In genomic region chr7:102474116-102474515, GRCh38 we compare ENCODE assay signal across 7 cellular contexts. TPM values are rescaled to one million over a fixed set of nuclear protein-coding genes. Genes with fewer than 3 reads are reported as not detected.
DNase-seq lines count a peak whose midpoint lies in the region; ATAC-seq and TF ChIP-seq lines count a peak whose summit lies in the region.
"Not testable (repeated sequence)": the region's sequence is repeated elsewhere in the genome, so short reads cannot be mapped to it uniquely, and the experiment has no call there.

No MANE protein-coding gene starts in this region.

- not testable (repeated sequence) for H3K4me1 ChIP-seq in adrenal gland (replicated peaks in 1 of 2); heart left ventricle; sigmoid colon; testis

- DNase-seq in WERI-Rb-1 = peak; percentile 2
- peak in 5 of 7 donors; percentile 0 to 39 (median 5) for DNase-seq in adrenal gland
- peak in 4 of 5 donors; percentile 4 to 22 (median 15) for DNase-seq in heart left ventricle
- DNase-seq in left lobe of liver (ENCODE audit: low spot score) = peak; percentile 40
- DNase-seq in natural killer cell treated with Interleukin-12 subunit alpha and Interleukin-12 subunit beta and Interleukin-15 and Interleukin-18, amount 100 ng/mL, for 72 hours (ENCODE audit: low spot score) = peak; percentile 44
- peak; percentile 12 for DNase-seq in sigmoid colon
- peak; percentile 6 for DNase-seq in testis

- H3K27ac ChIP-seq in WERI-Rb-1, adrenal gland, heart left ventricle, sigmoid colon, testis: not testable (repeated sequence)

- H3K27ac Mint-ChIP-seq in natural killer cell treated with Interleukin-12 subunit alpha and Interleukin-12 subunit beta and Interleukin-15 and Interleukin-18, amount 100 ng/mL, for 72 hours = not testable (repeated sequence)

- ATAC-seq in heart left ventricle; left lobe of liver; natural killer cell treated with Interleukin-12 subunit alpha and Interleukin-12 subunit beta and Interleukin-15 and Interleukin-18, amount 100 ng/mL, for 72 hours: not testable (repeated sequence)

- TF ChIP-seq POLR2A in adrenal gland (IDR thresholded peaks at IDR 0.05); heart left ventricle (IDR thresholded peaks at IDR 0.05); sigmoid colon (IDR thresholded peaks at IDR 0.05); testis (IDR thresholded peaks at IDR 0.05): not testable (repeated sequence)

- H3K27me3 Mint-ChIP-seq in natural killer cell treated with Interleukin-12 subunit alpha and Interleukin-12 subunit beta and Interleukin-15 and Interleukin-18, amount 100 ng/mL, for 72 hours = not testable (repeated sequence)

- not testable (repeated sequence) for H3K27me3 ChIP-seq in WERI-Rb-1 (ENCODE audit: insufficient read depth, low read depth, severe bottlenecking); adrenal gland; heart left ventricle; sigmoid colon; testis

- H3K36me3 ChIP-seq in WERI-Rb-1 = peaks cover 36% of the 10 kb centered on the region
- H3K36me3 ChIP-seq in adrenal gland (replicated peaks in 1 of 2) = peaks cover 0 to 22% of the 10 kb centered on the region in 2 donors
- peaks cover 0 to 40% (median 27%) of the 10 kb centered on the region in 9 donors for H3K36me3 ChIP-seq in heart left ventricle
- H3K36me3 ChIP-seq in sigmoid colon = peaks cover 0 to 42% (median 9%) of the 10 kb centered on the region in 4 donors
- H3K36me3 ChIP-seq in testis (ENCODE audit: low read depth, missing control alignments) = not testable (repeated sequence)

- H3K4me3 ChIP-seq in WERI-Rb-1 (ENCODE audit: low read depth, low read length); adrenal gland; heart left ventricle; sigmoid colon; testis: not testable (repeated sequence)

- not testable (repeated sequence) for H3K9me3 Mint-ChIP-seq in natural killer cell treated with Interleukin-12 subunit alpha and Interleukin-12 subunit beta and Interleukin-15 and Interleukin-18, amount 100 ng/mL, for 72 hours

- H3K4me1 Mint-ChIP-seq in natural killer cell treated with Interleukin-12 subunit alpha and Interleukin-12 subunit beta and Interleukin-15 and Interleukin-18, amount 100 ng/mL, for 72 hours (ENCODE audit: low read depth in 2 of 2) = not testable (repeated sequence)

- TF ChIP-seq CTCF in WERI-Rb-1 (IDR thresholded peaks at IDR 0.05; ENCODE audit: low read depth, low read length); adrenal gland (IDR thresholded peaks at IDR 0.05); heart left ventricle (IDR thresholded peaks at IDR 0.05); sigmoid colon (IDR thresholded peaks at IDR 0.05); testis (IDR thresholded peaks at IDR 0.05): not testable (repeated sequence)

- H3K36me3 Mint-ChIP-seq in natural killer cell treated with Interleukin-12 subunit alpha and Interleukin-12 subunit beta and Interleukin-15 and Interleukin-18, amount 100 ng/mL, for 72 hours = not testable (repeated sequence)

- H3K9me3 ChIP-seq in WERI-Rb-1 (ENCODE audit: severe bottlenecking); adrenal gland (replicated peaks in 1 of 3); heart left ventricle; sigmoid colon; testis: not testable (repeated sequence)

- WGBS in adrenal gland, 4 donors = 85 to 88% methylated on average over 8 to 9 of the region's 14 CpGs; no CpG with 5 or more reads in 2 of the 4 donors
- WGBS in heart left ventricle, 4 donors = 80 to 91% (median 89%) methylated on average over 1 to 13 of the region's 14 CpGs; no CpG with 5 or more reads in 1 of the 4 donors
- 89 to 90% methylated on average over 12 to 14 of the region's 14 CpGs for WGBS in sigmoid colon, 2 donors
- WGBS in testis, 2 donors = 83% methylated on average over 4 of the region's 14 CpGs; no CpG with 5 or more reads in 1 of the 2 donors

- TF ChIP-seq EP300 in sigmoid colon (IDR thresholded peaks at IDR 0.05) = not testable (repeated sequence)

- intact Hi-C loops in adrenal gland (cut with DNase I); heart left ventricle (cut with DNase I); sigmoid colon (cut with DNase I); testis (cut with DNase I; ENCODE audit: low total_unique reads): not testable (repeated sequence)

- not testable (repeated sequence) for H3K4me3 Mint-ChIP-seq in natural killer cell treated with Interleukin-12 subunit alpha and Interleukin-12 subunit beta and Interleukin-15 and Interleukin-18, amount 100 ng/mL, for 72 hours

RNA-seq across cellular contexts. Expression of gene POLR2J, which starts 4.6 kb away (rescaled TPM):
- 10 to 100 TPM; 15.0 to 63.5 (median 52.5) TPM for total RNA-seq in adrenal gland
- 100 to 1,000 TPM in 2 of 3 donors, 10 to 100 TPM in 1; 75.8 to 295 (median 172) TPM for polyA plus RNA-seq in adrenal gland
- total RNA-seq in heart left ventricle = 10 to 100 TPM; 34.4 to 72.9 (median 47.4) TPM
- 100 to 1,000 TPM in 1 of 2 donors, 10 to 100 TPM in 1; 86.3 to 227 TPM for polyA plus RNA-seq in heart left ventricle
- total RNA-seq in left lobe of liver = 29.9 TPM
- 10 to 100 TPM; 56.9 to 57.6 TPM for total RNA-seq in natural killer cell treated with Interleukin-12 subunit alpha and Interleukin-12 subunit beta and Interleukin-15 and Interleukin-18, amount 100 ng/mL, for 72 hours
- total RNA-seq in sigmoid colon = 10 to 100 TPM in 3 of 4 donors, 1 to 10 TPM in 1; 9.9 to 29.3 (median 20.5) TPM
- 100 to 1,000 TPM in 2 of 3 donors, 10 to 100 TPM in 1; 75.1 to 190 (median 166) TPM for polyA plus RNA-seq in sigmoid colon
- 10 to 100 TPM; 33.9 to 46.0 TPM for total RNA-seq in testis
- 73.1 TPM for polyA plus RNA-seq in testis (ENCODE audit: insufficient read depth, low read depth, low replicate concordance)

RNA-seq across cellular contexts. Expression of gene LRWD1, which starts 9.3 kb away (rescaled TPM):
- 10 to 100 TPM; 13.0 to 48.9 (median 25.1) TPM for total RNA-seq in adrenal gland
- 10 to 100 TPM in 2 of 3 donors, 1 to 10 TPM in 1; 7.3 to 24.5 (median 22.9) TPM for polyA plus RNA-seq in adrenal gland
- 10 to 100 TPM in 4 of 9 donors, 1 to 10 TPM in 5; 7.6 to 24.9 (median 9.7) TPM for total RNA-seq in heart left ventricle
- polyA plus RNA-seq in heart left ventricle = 10 to 100 TPM in 1 of 2 donors, 1 to 10 TPM in 1; 4.7 to 26.4 TPM
- 16.4 TPM for total RNA-seq in left lobe of liver
- 10 to 100 TPM; 22.9 to 44.2 TPM for total RNA-seq in natural killer cell treated with Interleukin-12 subunit alpha and Interleukin-12 subunit beta and Interleukin-15 and Interleukin-18, amount 100 ng/mL, for 72 hours
- total RNA-seq in sigmoid colon = 10 to 100 TPM in 1 of 4 donors, 1 to 10 TPM in 3; 7.2 to 19.4 (median 8.8) TPM
- polyA plus RNA-seq in sigmoid colon = 10 to 100 TPM; 13.4 to 18.8 (median 16.2) TPM
- total RNA-seq in testis = 100 to 1,000 TPM; 221 to 350 TPM
- polyA plus RNA-seq in testis (ENCODE audit: insufficient read depth, low read depth, low replicate concordance) = 540 TPM

RNA-seq across cellular contexts. Expression of gene ALKBH4, which starts 9.5 kb away (rescaled TPM):
- total RNA-seq in adrenal gland (10 to 100 TPM; 12.1 to 37.4 (median 12.8) TPM), heart left ventricle (10 to 100 TPM in 2 of 9 donors, 1 to 10 TPM in 7; 4.9 to 19.4 (median 6.5) TPM), left lobe of liver (8.3 TPM), sigmoid colon (10 to 100 TPM in 3 of 4 donors, 1 to 10 TPM in 1; 8.0 to 26.7 (median 15.5) TPM), testis (10 to 100 TPM; 26.7 to 27.7 TPM)
- polyA plus RNA-seq in adrenal gland (1 to 10 TPM; 6.0 to 9.2 (median 9.1) TPM), heart left ventricle (1 to 10 TPM; 6.8 to 7.9 TPM), sigmoid colon (10 to 100 TPM in 2 of 3 donors, 1 to 10 TPM in 1; 9.2 to 10.2 (median 10.2) TPM), testis (ENCODE audit: insufficient read depth, low read depth, low replicate concordance) (9.3 TPM)
- 10 to 100 TPM in 1 of 2 donors, 1 to 10 TPM in 1; 7.8 to 19.3 TPM for total RNA-seq in natural killer cell treated with Interleukin-12 subunit alpha and Interleukin-12 subunit beta and Interleukin-15 and Interleukin-18, amount 100 ng/mL, for 72 hours

RNA-seq across cellular contexts. Expression of gene ORAI2, which starts 40.7 kb away (rescaled TPM):
- total RNA-seq in adrenal gland (100 to 1,000 TPM in 1 of 8 donors, 10 to 100 TPM in 7; 25.7 to 110 (median 43.1) TPM), heart left ventricle (10 to 100 TPM in 2 of 9 donors, 1 to 10 TPM in 7; 1.9 to 22.0 (median 4.8) TPM), left lobe of liver (1.9 TPM), sigmoid colon (10 to 100 TPM in 2 of 4 donors, 1 to 10 TPM in 2; 6.4 to 15.8 (median 11.1) TPM), testis (10 to 100 TPM in 1 of 2 donors, 1 to 10 TPM in 1; 9.7 to 10.3 TPM)
- polyA plus RNA-seq in adrenal gland (10 to 100 TPM in 1 of 3 donors, 1 to 10 TPM in 2; 7.0 to 12.7 (median 7.0) TPM), heart left ventricle (10 to 100 TPM in 1 of 2 donors, 1 to 10 TPM in 1; 1.1 to 10.6 TPM), sigmoid colon (10 to 100 TPM in 1 of 3 donors, 1 to 10 TPM in 2; 1.4 to 38.7 (median 3.6) TPM), testis (ENCODE audit: insufficient read depth, low read depth, low replicate concordance) (9.9 TPM)
- 10 to 100 TPM; 56.5 to 70.4 TPM for total RNA-seq in natural killer cell treated with Interleukin-12 subunit alpha and Interleukin-12 subunit beta and Interleukin-15 and Interleukin-18, amount 100 ng/mL, for 72 hours

RNA-seq across cellular contexts. Expression of gene RASA4B, which starts 43.5 kb away (rescaled TPM):
- 10 to 100 TPM; 12.1 to 40.5 (median 24.6) TPM for total RNA-seq in adrenal gland
- polyA plus RNA-seq in adrenal gland = 100 to 1,000 TPM in 1 of 3 donors, 10 to 100 TPM in 1, 1 to 10 TPM in 1; 1.9 to 150 (median 66.8) TPM
- total RNA-seq in heart left ventricle = 10 to 100 TPM in 2 of 9 donors, 1 to 10 TPM in 7; 3.3 to 28.1 (median 7.1) TPM
- polyA plus RNA-seq in heart left ventricle = 1 to 10 TPM; 2.7 to 3.2 TPM
- 2.9 TPM for total RNA-seq in left lobe of liver
- total RNA-seq in natural killer cell treated with Interleukin-12 subunit alpha and Interleukin-12 subunit beta and Interleukin-15 and Interleukin-18, amount 100 ng/mL, for 72 hours = 10 to 100 TPM in 1 of 2 donors, under 1 TPM in 1; 0.48 to 23.4 TPM
- 10 to 100 TPM in 2 of 4 donors, 1 to 10 TPM in 2; 2.5 to 39.1 (median 12.9) TPM for total RNA-seq in sigmoid colon
- 10 to 100 TPM; 11.4 to 24.4 (median 16.6) TPM for polyA plus RNA-seq in sigmoid colon
- total RNA-seq in testis = 10 to 100 TPM; 11.5 to 15.7 TPM
- polyA plus RNA-seq in testis (ENCODE audit: insufficient read depth, low read depth, low replicate concordance) = 18.5 TPM

Comparison
In these comparisons a context has a peak if more than half of its experiments do, and no peak if none do; other contexts are left out.
1. RNA of gene LRWD1, which starts 9.3 kb away (total RNA-seq): 221 to 350 TPM in testis; 22.9 to 44.2 TPM in natural killer cell treated with Interleukin-12 subunit alpha and Interleukin-12 subunit beta and Interleukin-15 and Interleukin-18, amount 100 ng/mL, for 72 hours, 13.0 to 48.9 TPM in adrenal gland, 16.4 TPM in left lobe of liver (single experiment), 7.6 to 24.9 TPM in heart left ventricle and 7.2 to 19.4 TPM in sigmoid colon; every median in the first group is over 4 times any median in the second.
2. Peak in every context shown above with its lines, with median percentiles within 50 percentile points of each other: DNase-seq.